ENCODE assay signal across 1 cellular context in genomic region chr14:95620659-95621059, GRCh38.
TF ChIP-seq lines count a peak whose summit lies in the region.

No MANE protein-coding gene starts in this region.

TF ChIP-seq in K562, 482 proteins besides CTCF, POLR2A, EP300 and RAD21 (continued from another document and continues in another):
- TF ChIP-seq NFYB (IDR thresholded peaks at IDR 0.05; ENCODE audit: extremely low read depth, insufficient read length) (no peak), TOE1 (IDR thresholded peaks at IDR 0.05; ENCODE audit: borderline replicate concordance) (no peak), TOE1 (CRISPR knock-in tag; IDR thresholded peaks at IDR 0.05; ENCODE audit: borderline replicate concordance, low read depth) (no peak), SRF (CRISPR knock-in tag; IDR thresholded peaks at IDR 0.05) (no peak), ZFP1 (CRISPR knock-in tag; IDR thresholded peaks at IDR 0.05) (no peak), ZNF830 (CRISPR knock-in tag; IDR thresholded peaks at IDR 0.05) (no peak), XRCC3 (IDR thresholded peaks at IDR 0.05) (no peak), TRIM25 (IDR thresholded peaks at IDR 0.05; ENCODE audit: borderline replicate concordance) (no peak), TAF15 (IDR thresholded peaks at IDR 0.05; ENCODE audit: low read depth, low read length) (no peak), RFX5 (IDR thresholded peaks at IDR 0.05; ENCODE audit: low read depth, low read length) (no peak), HDGF (IDR thresholded peaks at IDR 0.05) (no peak), RAD51 (IDR thresholded peaks at IDR 0.05; ENCODE audit: borderline replicate concordance, low read depth) (no peak), E2F4 (CRISPR knock-in tag; IDR thresholded peaks at IDR 0.05; ENCODE audit: low read depth) (no peak), PML (IDR thresholded peaks at IDR 0.05; ENCODE audit: low read length) (no peak), ZNF121 (CRISPR knock-in tag; conservative IDR thresholded peaks at IDR 0.05) (no peak), ZNF354B (CRISPR knock-in tag; IDR thresholded peaks at IDR 0.05) (0 out of 2 replicates have a peak, but pooled peaks have one; percentile 45), CBX1 (IDR thresholded peaks at IDR 0.05; ENCODE audit: low read depth) (no peak; the same call in 1 of the 2 replicates), HIVEP1 (CRISPR knock-in tag; IDR thresholded peaks at IDR 0.05) (0 out of 2 replicates have a peak, but pooled peaks have one; percentile 27), ZNF785 (CRISPR knock-in tag; IDR thresholded peaks at IDR 0.05) (no peak), ZNF764 (CRISPR knock-in tag; IDR thresholded peaks at IDR 0.05; ENCODE audit: low read depth) (no peak), ZC3H11A (IDR thresholded peaks at IDR 0.05; ENCODE audit: low read depth, low read length) (no peak), FOXJ2 (tag; IDR thresholded peaks at IDR 0.05) (no peak), MEF2D (tag; conservative IDR thresholded peaks at IDR 0.05; ENCODE audit: low read depth) (peak; percentile 74; the same call in 1 of the 2 replicates), SMAD1 (IDR thresholded peaks at IDR 0.05; ENCODE audit: low read depth, low read length, partially characterized antibody) (no peak), CREBBP (IDR thresholded peaks at IDR 0.05; ENCODE audit: low read depth, low read length) (no peak), HNRNPH1 (optimal IDR thresholded peaks at IDR 0.05; ENCODE audit: low read depth, low read length) (no peak), CHD2 (IDR thresholded peaks at IDR 0.05; ENCODE audit: low read depth, low read length) (0 out of 2 replicates have a peak, but pooled peaks have one; percentile 39), GABPA (tag; conservative IDR thresholded peaks at IDR 0.05; ENCODE audit: low read depth) (peak; percentile 95), JUN (IDR thresholded peaks at IDR 0.05; ENCODE audit: borderline replicate concordance, low read depth, low read length) (no peak), JUN (CRISPR knock-in tag; IDR thresholded peaks at IDR 0.05; ENCODE audit: borderline replicate concordance) (no peak), SPI1 (IDR thresholded peaks at IDR 0.05; ENCODE audit: borderline replicate concordance, low read depth, low read length) (no peak), SREBF1 (IDR thresholded peaks at IDR 0.05; ENCODE audit: borderline replicate concordance, low read depth, low read length) (no peak), POLR2H (tag; IDR thresholded peaks at IDR 0.05; ENCODE audit: low read depth) (no peak), KDM2B (CRISPR knock-in tag; IDR thresholded peaks at IDR 0.05) (no peak), HBP1 (CRISPR knock-in tag; IDR thresholded peaks at IDR 0.05) (no peak), L3MBTL2 (IDR thresholded peaks at IDR 0.05) (peak; percentile 71), HNRNPUL1 (IDR thresholded peaks at IDR 0.05; ENCODE audit: low read length) (no peak), TAL1 (IDR thresholded peaks at IDR 0.05) (no peak), DDX20 (tag; IDR thresholded peaks at IDR 0.05; ENCODE audit: low read depth) (no peak), RUNX1 (IDR thresholded peaks at IDR 0.05; ENCODE audit: low read depth) (no peak), SMC3 (conservative IDR thresholded peaks at IDR 0.05; ENCODE audit: insufficient read depth, low read depth, low read length) (no peak), ZSCAN29 (IDR thresholded peaks at IDR 0.05) (no peak), STAT5B (CRISPR knock-in tag; IDR thresholded peaks at IDR 0.05) (no peak), ZNF780A (CRISPR knock-in tag; IDR thresholded peaks at IDR 0.05) (no peak), ZNF134 (CRISPR knock-in tag; conservative IDR thresholded peaks at IDR 0.05) (0 out of 2 replicates have a peak, but pooled peaks have one; percentile 19), ZNF165 (CRISPR knock-in tag; IDR thresholded peaks at IDR 0.05; ENCODE audit: borderline replicate concordance) (no peak), LARP7 (IDR thresholded peaks at IDR 0.05) (no peak), MYBL2 (IDR thresholded peaks at IDR 0.05; ENCODE audit: low read depth) (no peak), MYBL2 (CRISPR knock-in tag; IDR thresholded peaks at IDR 0.05; ENCODE audit: borderline replicate concordance) (no peak), ZNF717 (CRISPR knock-in tag; IDR thresholded peaks at IDR 0.05) (no peak), HDAC3 (IDR thresholded peaks at IDR 0.05; ENCODE audit: borderline replicate concordance, partially characterized antibody) (no peak), SAP30 (IDR thresholded peaks at IDR 0.05; ENCODE audit: borderline replicate concordance, insufficient read depth, low read depth, low read length, poor library complexity, severe bottlenecking) (no peak), ZEB2 (IDR thresholded peaks at IDR 0.05) (peak; percentile 78), FOXO4 (CRISPR knock-in tag; IDR thresholded peaks at IDR 0.05) (0 out of 2 replicates have a peak, but pooled peaks have one; percentile 25), RHOXF2B (CRISPR knock-in tag; conservative IDR thresholded peaks at IDR 0.05) (no peak), HDAC8 (tag; IDR thresholded peaks at IDR 0.05) (peak; percentile 87), ZC3H8 (IDR thresholded peaks at IDR 0.05) (no peak), TCFL5 (CRISPR knock-in tag; conservative IDR thresholded peaks at IDR 0.05) (no peak), ZNF644 (tag; IDR thresholded peaks at IDR 0.05; ENCODE audit: low read depth) (0 out of 2 replicates have a peak, but pooled peaks have one; percentile 32), KLF16 (IDR thresholded peaks at IDR 0.05) (no peak), ZNF3 (CRISPR knock-in tag; IDR thresholded peaks at IDR 0.05) (no peak), NUFIP1 (IDR thresholded peaks at IDR 0.05; ENCODE audit: partially characterized antibody) (no peak)
- TF ChIP-seq, protein P1, sequence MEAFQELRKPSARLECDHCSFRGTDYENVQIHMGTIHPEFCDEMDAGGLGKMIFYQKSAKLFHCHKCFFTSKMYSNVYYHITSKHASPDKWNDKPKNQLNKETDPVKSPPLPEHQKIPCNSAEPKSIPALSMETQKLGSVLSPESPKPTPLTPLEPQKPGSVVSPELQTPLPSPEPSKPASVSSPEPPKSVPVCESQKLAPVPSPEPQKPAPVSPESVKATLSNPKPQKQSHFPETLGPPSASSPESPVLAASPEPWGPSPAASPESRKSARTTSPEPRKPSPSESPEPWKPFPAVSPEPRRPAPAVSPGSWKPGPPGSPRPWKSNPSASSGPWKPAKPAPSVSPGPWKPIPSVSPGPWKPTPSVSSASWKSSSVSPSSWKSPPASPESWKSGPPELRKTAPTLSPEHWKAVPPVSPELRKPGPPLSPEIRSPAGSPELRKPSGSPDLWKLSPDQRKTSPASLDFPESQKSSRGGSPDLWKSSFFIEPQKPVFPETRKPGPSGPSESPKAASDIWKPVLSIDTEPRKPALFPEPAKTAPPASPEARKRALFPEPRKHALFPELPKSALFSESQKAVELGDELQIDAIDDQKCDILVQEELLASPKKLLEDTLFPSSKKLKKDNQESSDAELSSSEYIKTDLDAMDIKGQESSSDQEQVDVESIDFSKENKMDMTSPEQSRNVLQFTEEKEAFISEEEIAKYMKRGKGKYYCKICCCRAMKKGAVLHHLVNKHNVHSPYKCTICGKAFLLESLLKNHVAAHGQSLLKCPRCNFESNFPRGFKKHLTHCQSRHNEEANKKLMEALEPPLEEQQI (IDR thresholded peaks at IDR 0.05), result no peak
- TF ChIP-seq, protein P2, sequence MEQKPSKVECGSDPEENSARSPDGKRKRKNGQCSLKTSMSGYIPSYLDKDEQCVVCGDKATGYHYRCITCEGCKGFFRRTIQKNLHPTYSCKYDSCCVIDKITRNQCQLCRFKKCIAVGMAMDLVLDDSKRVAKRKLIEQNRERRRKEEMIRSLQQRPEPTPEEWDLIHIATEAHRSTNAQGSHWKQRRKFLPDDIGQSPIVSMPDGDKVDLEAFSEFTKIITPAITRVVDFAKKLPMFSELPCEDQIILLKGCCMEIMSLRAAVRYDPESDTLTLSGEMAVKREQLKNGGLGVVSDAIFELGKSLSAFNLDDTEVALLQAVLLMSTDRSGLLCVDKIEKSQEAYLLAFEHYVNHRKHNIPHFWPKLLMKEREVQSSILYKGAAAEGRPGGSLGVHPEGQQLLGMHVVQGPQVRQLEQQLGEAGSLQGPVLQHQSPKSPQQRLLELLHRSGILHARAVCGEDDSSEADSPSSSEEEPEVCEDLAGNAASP (IDR thresholded peaks at IDR 0.05), result no peak
- TF ChIP-seq, protein P3, sequence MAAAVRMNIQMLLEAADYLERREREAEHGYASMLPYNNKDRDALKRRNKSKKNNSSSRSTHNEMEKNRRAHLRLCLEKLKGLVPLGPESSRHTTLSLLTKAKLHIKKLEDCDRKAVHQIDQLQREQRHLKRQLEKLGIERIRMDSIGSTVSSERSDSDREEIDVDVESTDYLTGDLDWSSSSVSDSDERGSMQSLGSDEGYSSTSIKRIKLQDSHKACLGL (CRISPR knock-in tag; IDR thresholded peaks at IDR 0.05; ENCODE audit: borderline replicate concordance, poor library complexity, severe bottlenecking), result no peak
- TF ChIP-seq, protein P4, sequence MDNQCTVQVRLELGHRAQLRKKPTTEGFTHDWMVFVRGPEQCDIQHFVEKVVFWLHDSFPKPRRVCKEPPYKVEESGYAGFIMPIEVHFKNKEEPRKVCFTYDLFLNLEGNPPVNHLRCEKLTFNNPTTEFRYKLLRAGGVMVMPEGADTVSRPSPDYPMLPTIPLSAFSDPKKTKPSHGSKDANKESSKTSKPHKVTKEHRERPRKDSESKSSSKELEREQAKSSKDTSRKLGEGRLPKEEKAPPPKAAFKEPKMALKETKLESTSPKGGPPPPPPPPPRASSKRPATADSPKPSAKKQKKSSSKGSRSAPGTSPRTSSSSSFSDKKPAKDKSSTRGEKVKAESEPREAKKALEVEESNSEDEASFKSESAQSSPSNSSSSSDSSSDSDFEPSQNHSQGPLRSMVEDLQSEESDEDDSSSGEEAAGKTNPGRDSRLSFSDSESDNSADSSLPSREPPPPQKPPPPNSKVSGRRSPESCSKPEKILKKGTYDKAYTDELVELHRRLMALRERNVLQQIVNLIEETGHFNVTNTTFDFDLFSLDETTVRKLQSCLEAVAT (IDR thresholded peaks at IDR 0.05), result no peak
